In genomic region chr1:191134796-191135195, GRCh38 we compare ENCODE assay signal across 27 cellular contexts.
DNase-seq lines count a peak whose midpoint lies in the region; ATAC-seq and TF ChIP-seq lines count a peak whose summit lies in the region.
"Had no signal": no experiment of that assay in that cellular context is flagged by ENCODE, and none has a peak within 500 bp of the region (broad histone marks: within the 10 kb centered on the region; RNA-seq: fewer than 3 reads in every experiment).

No MANE protein-coding gene starts in this region.

- no peaks in the 10 kb centered on the region for H3K36me3 Mint-ChIP-seq in CD14-positive monocyte
- H3K36me3 Mint-ChIP-seq: activated naive CD8-positive, alpha-beta T cell treated with anti-CD3 and anti-CD28 coated beads, Interleukin-2, amount 10 ng/mL, durations not matched to agents 7 days and 5 days; brain; CD8-positive, alpha-beta memory T cell had no signal

- no peak overlapping the region for H3K4me3 Mint-ChIP-seq in CD14-positive monocyte
- H3K4me3 Mint-ChIP-seq: activated naive CD8-positive, alpha-beta T cell treated with anti-CD3 and anti-CD28 coated beads, Interleukin-2, amount 10 ng/mL, durations not matched to agents 7 days and 5 days; brain; CD8-positive, alpha-beta memory T cell; stimulated activated naive CD8-positive, alpha-beta T cell treated with anti-CD3 and anti-CD28 coated beads, Interleukin-15, Interleukin-2, amounts not matched to agents 100 ng/mL and 50 ng/mL, for 24 hours had no signal

- ATAC-seq in heart left ventricle (no peak), body of pancreas (peak; percentile 47), GM21367 (IDR thresholded peaks at IDR 0.05; ENCODE audit: unreplicated experiment) (no peak), SK-N-SH treated with all-trans-retinoic acid at 6 μM for 48 hours (no peak), HG02623 (IDR thresholded peaks at IDR 0.05; ENCODE audit: unreplicated experiment) (no peak)
- ATAC-seq: A549, left colon had no signal

- peaks cover 0 to 3% (median 2%) of the 10 kb centered on the region in 7 donors for H3K9me3 Mint-ChIP-seq in CD14-positive monocyte
- H3K9me3 Mint-ChIP-seq: brain; stimulated activated naive CD8-positive, alpha-beta T cell treated with anti-CD3 and anti-CD28 coated beads, Interleukin-15, Interleukin-2, amounts not matched to agents 100 ng/mL and 50 ng/mL, for 24 hours had no signal

- H3K27ac ChIP-seq in cardiac muscle cell (peak overlapping the region; percentile 31), heart left ventricle (no peak overlapping the region), body of pancreas (peak overlapping the region in 1 of 4 donors; percentile 25)
- H3K27ac ChIP-seq: A549 had no signal

- H3K27me3 Mint-ChIP-seq in CD14-positive monocyte (ENCODE audit: low read depth in 3 of 3) = peaks cover 0 to 7% (median 6%) of the 10 kb centered on the region in 3 donors
- H3K27me3 Mint-ChIP-seq: activated naive CD8-positive, alpha-beta T cell treated with anti-CD3 and anti-CD28 coated beads, Interleukin-2, amount 10 ng/mL, durations not matched to agents 7 days and 5 days; brain; CD8-positive, alpha-beta memory T cell; stimulated activated naive CD8-positive, alpha-beta T cell treated with anti-CD3 and anti-CD28 coated beads, Interleukin-15, Interleukin-2, amounts not matched to agents 100 ng/mL and 50 ng/mL, for 24 hours had no signal

- peaks cover 3% of the 10 kb centered on the region for H3K4me1 ChIP-seq in cardiac muscle cell (ENCODE audit: low read depth)
- H3K4me1 ChIP-seq in heart left ventricle = no peaks in the 10 kb centered on the region
- no peaks in the 10 kb centered on the region for H3K4me1 ChIP-seq in body of pancreas
- H3K4me1 ChIP-seq: A549 had no signal

- H3K36me3 ChIP-seq in cardiac muscle cell (no peaks in the 10 kb centered on the region), heart left ventricle (no peaks in the 10 kb centered on the region), body of pancreas (replicated peaks in 1 of 2; ENCODE audit: insufficient read depth in 1 of 2, low read depth in 2 of 2) (no peaks in the 10 kb centered on the region)

- no peaks in the 10 kb centered on the region for H3K27me3 ChIP-seq in cardiac muscle cell
- H3K27me3 ChIP-seq in heart left ventricle = no peaks in the 10 kb centered on the region
- H3K27me3 ChIP-seq in body of pancreas = no peaks in the 10 kb centered on the region

- TF ChIP-seq POLR2A in heart left ventricle (IDR thresholded peaks at IDR 0.05) (no peak), body of pancreas (IDR thresholded peaks at IDR 0.05) (no peak)

- intact Hi-C loops in heart left ventricle (cut with DNase I) = no loop called here
- intact Hi-C loops in body of pancreas (cut with DNase I) = no loop called here
- intact Hi-C loops in CD14-positive monocyte (cut with micrococcal nuclease) = no loop called here

- H3K27ac Mint-ChIP-seq in CD14-positive monocyte = no peak overlapping the region
- H3K27ac Mint-ChIP-seq: activated naive CD8-positive, alpha-beta T cell treated with anti-CD3 and anti-CD28 coated beads, Interleukin-2, amount 10 ng/mL, durations not matched to agents 7 days and 5 days; brain; CD8-positive, alpha-beta memory T cell; stimulated activated naive CD8-positive, alpha-beta T cell treated with anti-CD3 and anti-CD28 coated beads, Interleukin-15, Interleukin-2, amounts not matched to agents 100 ng/mL and 50 ng/mL, for 24 hours had no signal

- H3K9me3 ChIP-seq in cardiac muscle cell (ENCODE audit: low read depth) (no peaks in the 10 kb centered on the region), heart left ventricle (peaks cover 0 to 3% (median 0%) of the 10 kb centered on the region in 12 donors), body of pancreas (no peaks in the 10 kb centered on the region)
- H3K9me3 ChIP-seq: A549 had no signal

- H3K4me3 ChIP-seq in cardiac muscle cell (no peak overlapping the region), heart left ventricle (no peak overlapping the region), body of pancreas (no peak overlapping the region)
- H3K4me3 ChIP-seq: A549 had no signal

- H3K4me1 Mint-ChIP-seq in CD14-positive monocyte = no peaks in the 10 kb centered on the region
- H3K4me1 Mint-ChIP-seq: activated naive CD8-positive, alpha-beta T cell treated with anti-CD3 and anti-CD28 coated beads, Interleukin-2, amount 10 ng/mL, durations not matched to agents 7 days and 5 days; brain; CD8-positive, alpha-beta memory T cell had no signal

- DNase-seq in cardiac muscle cell (ENCODE audit: low read depth in 1 of 2, low spot score in 1 of 2) (peak; percentile 1 to 12), heart left ventricle (no peak), body of pancreas (peak in 1 of 4 donors; percentile 34), glomerular endothelial cell (ENCODE audit: extremely low read depth, low read depth, low spot score) (peak; percentile 67), CD14-positive monocyte (ENCODE audit: low spot score) (no peak)
- DNase-seq: activated CD8-positive, alpha-beta memory T cell treated with anti-CD3 and anti-CD28 coated beads for 24 hours; activated gamma-delta T cell; activated naive CD8-positive, alpha-beta T cell treated with anti-CD3 and anti-CD28 coated beads, Interleukin-2, amount 10 ng/mL, durations not matched to agents 7 days and 5 days; activated T-cell treated with anti-CD3 and anti-CD28 coated beads, Interleukin-2, amount 50 U/mL, for 1 hour; CD8-positive, alpha-beta memory T cell; DMS 273 treated with DMSO at 0.1 percent for 48 hours; effector CD4-positive, alpha-beta T cell; hippocampal formation; Karpas-422; left colon; mesenchymal stem cell; NCI-H1694 treated with DMSO at 0.1 percent for 48 hours; NCI-H2171 treated with DMSO at 0.1 percent for 48 hours; NCI-H524; occipital lobe; small intestine had no signal

- 46 to 53% (median 47%) methylated on average over 7 of the region's 7 CpGs for WGBS in heart left ventricle, 4 donors
- WGBS in body of pancreas, 2 donors = 16 to 25% methylated on average over 7 of the region's 7 CpGs

- no peak for TF ChIP-seq CTCF in cardiac muscle cell (IDR thresholded peaks at IDR 0.05; ENCODE audit: low read depth, low read length)
- no peak for TF ChIP-seq CTCF in heart left ventricle (IDR thresholded peaks at IDR 0.05)
- no peak for TF ChIP-seq CTCF in body of pancreas (IDR thresholded peaks at IDR 0.05)
- TF ChIP-seq CTCF in CD14-positive monocyte (IDR thresholded peaks at IDR 0.05) = no peak

TF ChIP-seq in SK-N-SH treated with all-trans-retinoic acid at 6 μM for 48 hours, 23 proteins besides CTCF, POLR2A, EP300 and RAD21:
- TF ChIP-seq ZNF70 (CRISPR knock-in tag; IDR thresholded peaks at IDR 0.05) = no peak
- no peak for TF ChIP-seq CREB5 (CRISPR knock-in tag; IDR thresholded peaks at IDR 0.05; ENCODE audit: low read depth)
- TF ChIP-seq ISL1 (CRISPR knock-in tag; IDR thresholded peaks at IDR 0.05) = no peak

Comparison
In these comparisons a context has a peak if more than half of its experiments do, and no peak if none do; other contexts are left out.
1. DNase-seq: peak in cardiac muscle cell (2 of 2) and glomerular endothelial cell (single experiment); none in heart left ventricle (0 of 5) and CD14-positive monocyte (single experiment).